Comparison of ENCODE assay signal across 34 cellular contexts in the genomic region with DNA sequence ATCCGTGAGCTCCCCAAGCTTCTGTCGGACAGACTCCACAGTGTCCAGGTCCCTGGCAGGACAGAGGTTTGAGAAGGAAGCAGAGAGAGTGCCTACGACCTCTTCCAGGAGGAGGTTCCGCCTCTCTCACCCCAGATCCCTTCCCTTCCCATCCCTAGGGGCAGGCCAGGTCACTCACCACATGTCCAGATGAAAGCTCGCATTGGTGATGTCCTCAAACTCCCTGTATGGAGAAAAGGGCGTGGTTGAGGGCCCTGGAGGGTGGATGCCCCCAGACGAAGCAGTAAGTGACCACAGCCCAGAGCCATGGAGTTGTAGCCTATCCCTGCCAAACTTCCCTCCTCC.
"Had no signal": no experiment of that assay in that cellular context is flagged by ENCODE, and none has a peak within 500 bp of the region (broad histone marks: within the 10 kb centered on the region; RNA-seq: fewer than 3 reads in every experiment).

No MANE protein-coding gene starts in this region.

- H3K27me3 ChIP-seq: body of pancreas, esophagus squamous epithelium, gastrocnemius medialis, hepatocyte, pancreas had no signal

- H3K4me1 Mint-ChIP-seq: activated T-helper 17 cell treated with anti-CD3 and anti-CD28 coated beads, Interleukin-2, amount 50 U/mL, for 72 hours had no signal

- H3K4me3 ChIP-seq: body of pancreas, esophagus squamous epithelium, gastrocnemius medialis, hepatocyte, mucosa of descending colon, pancreas, prostate gland, thoracic aorta had no signal

- H2AFZ ChIP-seq: hepatocyte had no signal

- FAIRE-seq: colon, endometrium, pancreas, small intestine, TTC549, urothelium cell line had no signal

- H3K27ac Mint-ChIP-seq: activated CD4-positive, alpha-beta T cell treated with anti-CD3 and anti-CD28 coated beads, Interleukin-2, amount 10 ng/mL, durations not matched to agents 24 days and 14 days; activated naive CD8-positive, alpha-beta T cell; activated T-helper 17 cell treated with anti-CD3 and anti-CD28 coated beads, Interleukin-2, amount 50 U/mL, for 72 hours; nephron progenitor cell; stimulated activated effector memory CD8-positive, alpha-beta T cell treated with anti-CD3 and anti-CD28 coated beads, Interleukin-12 subunit alpha, Interleukin-12 subunit beta, amount 100 ng/mL, for 72 hours; stimulated activated naive CD8-positive, alpha-beta T cell treated with anti-CD3 and anti-CD28 coated beads, Interleukin-15, Interleukin-2, amounts not matched to agents 100 ng/mL and 50 ng/mL, for 24 hours had no signal

- DNase-seq: activated CD4-positive, alpha-beta T cell treated with anti-CD3 and anti-CD28 coated beads, Interleukin-2, amount 10 ng/mL, durations not matched to agents 24 days and 14 days; activated T-cell treated with anti-CD3 and anti-CD28 coated beads, Interleukin-2, amount 50 U/mL, for 4 hours; body of pancreas; dermis blood vessel endothelial cell; effector CD4-positive, alpha-beta T cell; esophagus squamous epithelium; gastrocnemius medialis; islet precursor cell; left ventricle myocardium superior; mucosa of descending colon; nephron progenitor cell; nucleus accumbens; retina; small intestine; stimulated activated CD4-positive, alpha-beta T cell treated with anti-CD3 and anti-CD28 coated beads, Interleukin-4, amount 100 ng/mL, for 24 hours; T-helper 1 cell; T-helper 9 cell; trophoblast cell had no signal

- ATAC-seq: activated CD4-positive, CD25-positive, alpha-beta regulatory T cell treated with anti-CD3 and anti-CD28 coated beads, Interleukin-2, amount 50 U/mL, for 24 hours; activated T-cell treated with anti-CD3 and anti-CD28 coated beads, Interleukin-2, amount 50 U/mL, for 4 hours; activated T-helper 17 cell treated with anti-CD3 and anti-CD28 coated beads, Interleukin-2, amount 50 U/mL, for 72 hours; body of pancreas; gastrocnemius medialis; left ventricle myocardium superior; mucosa of descending colon; pancreas; sciatic nerve; stimulated activated effector memory CD8-positive, alpha-beta T cell treated with anti-CD3 and anti-CD28 coated beads, Interleukin-12 subunit alpha, Interleukin-12 subunit beta, amount 100 ng/mL, for 72 hours had no signal

- H3K36me3 ChIP-seq: pancreas, prostate gland had no signal

- H3K9me3 Mint-ChIP-seq: activated CD4-positive, alpha-beta T cell treated with anti-CD3 and anti-CD28 coated beads, Interleukin-2, amount 10 ng/mL, durations not matched to agents 24 days and 14 days; activated T-cell treated with anti-CD3 and anti-CD28 coated beads, Interleukin-2, amount 50 U/mL, for 4 hours; activated T-helper 17 cell treated with anti-CD3 and anti-CD28 coated beads, Interleukin-2, amount 50 U/mL, for 72 hours; nephron progenitor cell; stimulated activated effector memory CD8-positive, alpha-beta T cell treated with anti-CD3 and anti-CD28 coated beads, Interleukin-12 subunit alpha, Interleukin-12 subunit beta, amount 100 ng/mL, for 72 hours; stimulated activated naive CD8-positive, alpha-beta T cell treated with anti-CD3 and anti-CD28 coated beads, Interleukin-15, Interleukin-2, amounts not matched to agents 100 ng/mL and 50 ng/mL, for 24 hours had no signal

- H3K4me2 ChIP-seq: hepatocyte had no signal

- H3K36me3 Mint-ChIP-seq: activated naive CD8-positive, alpha-beta T cell had no signal

- H3K4me3 Mint-ChIP-seq: activated CD4-positive, alpha-beta T cell treated with anti-CD3 and anti-CD28 coated beads, Interleukin-2, amount 10 ng/mL, durations not matched to agents 24 days and 14 days; activated naive CD8-positive, alpha-beta T cell; activated T-cell treated with anti-CD3 and anti-CD28 coated beads, Interleukin-2, amount 50 U/mL, for 4 hours; activated T-helper 17 cell treated with anti-CD3 and anti-CD28 coated beads, Interleukin-2, amount 50 U/mL, for 72 hours; nephron progenitor cell; stimulated activated effector memory CD8-positive, alpha-beta T cell treated with anti-CD3 and anti-CD28 coated beads, Interleukin-12 subunit alpha, Interleukin-12 subunit beta, amount 100 ng/mL, for 72 hours; stimulated activated naive CD8-positive, alpha-beta T cell treated with anti-CD3 and anti-CD28 coated beads, Interleukin-15, Interleukin-2, amounts not matched to agents 100 ng/mL and 50 ng/mL, for 24 hours had no signal

- H3K79me2 ChIP-seq: hepatocyte had no signal

- H3K27me3 Mint-ChIP-seq: activated CD4-positive, alpha-beta T cell treated with anti-CD3 and anti-CD28 coated beads, Interleukin-2, amount 10 ng/mL, durations not matched to agents 24 days and 14 days; activated naive CD8-positive, alpha-beta T cell; activated T-helper 17 cell treated with anti-CD3 and anti-CD28 coated beads, Interleukin-2, amount 50 U/mL, for 72 hours; stimulated activated naive CD8-positive, alpha-beta T cell treated with anti-CD3 and anti-CD28 coated beads, Interleukin-15, Interleukin-2, amounts not matched to agents 100 ng/mL and 50 ng/mL, for 24 hours had no signal

- H3K27ac ChIP-seq: body of pancreas, epithelial cell of prostate, esophagus squamous epithelium, gastrocnemius medialis, hepatocyte, pancreas, prostate gland, thoracic aorta, VCaP had no signal

- H3K9me3 ChIP-seq: body of pancreas, esophagus squamous epithelium, gastrocnemius medialis, mucosa of descending colon, pancreas, prostate gland, thoracic aorta had no signal
